ENCODE assay signal across 8 cellular contexts in genomic region chr6:139293230-139293629, GRCh38. TPM values are rescaled to one million over a fixed set of nuclear protein-coding genes. Genes with fewer than 3 reads are reported as not detected.
DNase-seq lines count a peak whose midpoint lies in the region; ATAC-seq and TF ChIP-seq lines count a peak whose summit lies in the region.
"Not testable (repeated sequence)": the region's sequence is repeated elsewhere in the genome, so short reads cannot be mapped to it uniquely, and the experiment has no call there.

No MANE protein-coding gene starts in this region.

- DNase-seq in CD4-positive, alpha-beta memory T cell; activated T-cell treated with anti-CD3 and anti-CD28 coated beads, Interleukin-2, amount 50 U/mL, for 72 hours; activated naive CD8-positive, alpha-beta T cell treated with anti-CD3 and anti-CD28 coated beads, Interleukin-2, amount 10 ng/mL, durations not matched to agents 7 days and 5 days; immature natural killer cell; psoas muscle; transverse colon: not testable (repeated sequence)

- not testable (repeated sequence) for H3K9me3 Mint-ChIP-seq in CD4-positive, alpha-beta memory T cell; activated T-cell treated with anti-CD3 and anti-CD28 coated beads, Interleukin-2, amount 50 U/mL, for 72 hours; activated naive CD8-positive, alpha-beta T cell treated with anti-CD3 and anti-CD28 coated beads, Interleukin-2, amount 10 ng/mL, durations not matched to agents 7 days and 5 days; immature natural killer cell
- H3K9me3 Mint-ChIP-seq in T-helper 1 cell treated with Interleukin-12 subunit alpha and Interleukin-12 subunit beta and Interleukin-4 antibody, amounts not matched to agents 30 μg/mL and 1 μg/mL, for 36 hours = peaks cover 12% of the 10 kb centered on the region

- peak overlapping the region; percentile 59 for H3K27ac ChIP-seq in CD4-positive, alpha-beta memory T cell (ENCODE audit: low read depth, low read length)
- H3K27ac ChIP-seq in KOPT-K1 (ENCODE audit: low read depth, low read length, poor library complexity, severe bottlenecking) (peak overlapping the region; percentile 92), psoas muscle (peak overlapping the region; percentile 98), transverse colon (peak overlapping the region; percentile 77 to 83 (median 80))

- not testable (repeated sequence) for H3K4me3 ChIP-seq in CD4-positive, alpha-beta memory T cell (ENCODE audit: low read length in 2 of 2); psoas muscle; transverse colon

- peak overlapping the region in 1 of 8 donors; percentile 13 for H3K4me3 Mint-ChIP-seq in CD4-positive, alpha-beta memory T cell
- H3K4me3 Mint-ChIP-seq in T-helper 1 cell treated with Interleukin-12 subunit alpha and Interleukin-12 subunit beta and Interleukin-4 antibody, amounts not matched to agents 30 μg/mL and 1 μg/mL, for 36 hours; activated naive CD8-positive, alpha-beta T cell treated with anti-CD3 and anti-CD28 coated beads, Interleukin-2, amount 10 ng/mL, durations not matched to agents 7 days and 5 days; immature natural killer cell: not testable (repeated sequence)
- H3K4me3 Mint-ChIP-seq in activated T-cell treated with anti-CD3 and anti-CD28 coated beads, Interleukin-2, amount 50 U/mL, for 72 hours = peak overlapping the region in 1 of 2 donors; percentile 89

- CTCF ChIA-PET in CD4-positive, alpha-beta memory T cell (lab: Charles Lee; ENCODE audit: partially characterized antibody) = interaction anchor here (0.6 to 5.5 kb wide), 10 partner anchors 9 to 262 kb away, joined by 3 to 54 read pairs (median 18); no protein-coding TSS in a partner anchor

- in situ Hi-C loops in transverse colon (cut with MboI; ENCODE audit: low pct_ligation_motif_present in 1 of 4, low pct_unique_long_range_greater_than_20kb in 1 of 4, low sequenced_read_pairs in 3 of 4) = not testable (repeated sequence)

- POLR2A ChIA-PET in CD4-positive, alpha-beta memory T cell (lab: Charles Lee; ENCODE audit: partially characterized antibody) = interaction anchor here (0.8 to 5.3 kb wide), 7 partner anchors 9 to 80 kb away, joined by 3 to 172 read pairs (median 47); partner anchors contain the start of gene CITED2
- POLR2A ChIA-PET in activated naive CD8-positive, alpha-beta T cell treated with anti-CD3 and anti-CD28 coated beads, Interleukin-2, amount 10 ng/mL, durations not matched to agents 7 days and 5 days (lab: Charles Lee) = interaction anchor here (1.0 kb wide), 1 partner anchor 9 kb away, joined by 3 read pairs; no protein-coding TSS in a partner anchor

- 83 to 94% (median 90%) methylated on average over 10 of the region's 10 CpGs for WGBS in psoas muscle, 3 donors
- WGBS in transverse colon (ENCODE audit: low coverage in 1 of 2), 2 donors = 77 to 96% methylated on average over 3 to 10 of the region's 10 CpGs

- ATAC-seq in activated T-cell treated with anti-CD3 and anti-CD28 coated beads, Interleukin-2, amount 50 U/mL, for 72 hours (replicated peaks in 1 of 2); activated naive CD8-positive, alpha-beta T cell treated with anti-CD3 and anti-CD28 coated beads, Interleukin-2, amount 10 ng/mL, durations not matched to agents 7 days and 5 days (ENCODE audit: low read depth); psoas muscle: not testable (repeated sequence)

- H3K4me1 ChIP-seq in CD4-positive, alpha-beta memory T cell (ENCODE audit: insufficient read depth, low read length) = peaks cover 59% of the 10 kb centered on the region
- H3K4me1 ChIP-seq in psoas muscle = peaks cover 15% of the 10 kb centered on the region
- peaks cover 3 to 30% (median 8%) of the 10 kb centered on the region in 4 donors for H3K4me1 ChIP-seq in transverse colon

- H3K36me3 ChIP-seq in CD4-positive, alpha-beta memory T cell (ENCODE audit: insufficient read depth, low read length); KOPT-K1 (ENCODE audit: insufficient read depth, low read length); psoas muscle (ENCODE audit: insufficient read depth in 1 of 2, low read depth in 1 of 2); transverse colon: not testable (repeated sequence)

- H3K9me3 ChIP-seq in CD4-positive, alpha-beta memory T cell (ENCODE audit: control insufficient read depth in 1 of 2, low read length in 2 of 2); KOPT-K1 (ENCODE audit: insufficient read depth, low read length, poor library complexity, severe bottlenecking); psoas muscle; transverse colon: not testable (repeated sequence)

- peak overlapping the region; percentile 94 to 99 (median 97) for H3K27ac Mint-ChIP-seq in CD4-positive, alpha-beta memory T cell
- peak overlapping the region; percentile 37 for H3K27ac Mint-ChIP-seq in T-helper 1 cell treated with Interleukin-12 subunit alpha and Interleukin-12 subunit beta and Interleukin-4 antibody, amounts not matched to agents 30 μg/mL and 1 μg/mL, for 36 hours
- H3K27ac Mint-ChIP-seq in activated T-cell treated with anti-CD3 and anti-CD28 coated beads, Interleukin-2, amount 50 U/mL, for 72 hours = peak overlapping the region; percentile 98
- peak overlapping the region; percentile 52 for H3K27ac Mint-ChIP-seq in activated naive CD8-positive, alpha-beta T cell treated with anti-CD3 and anti-CD28 coated beads, Interleukin-2, amount 10 ng/mL, durations not matched to agents 7 days and 5 days
- peak overlapping the region; percentile 75 to 98 (median 96) for H3K27ac Mint-ChIP-seq in immature natural killer cell

- not testable (repeated sequence) for H3K36me3 Mint-ChIP-seq in CD4-positive, alpha-beta memory T cell; T-helper 1 cell treated with Interleukin-12 subunit alpha and Interleukin-12 subunit beta and Interleukin-4 antibody, amounts not matched to agents 30 μg/mL and 1 μg/mL, for 36 hours (ENCODE audit: low read depth); activated T-cell treated with anti-CD3 and anti-CD28 coated beads, Interleukin-2, amount 50 U/mL, for 72 hours (ENCODE audit: insufficient read depth in 2 of 2); activated naive CD8-positive, alpha-beta T cell treated with anti-CD3 and anti-CD28 coated beads, Interleukin-2, amount 10 ng/mL, durations not matched to agents 7 days and 5 days; immature natural killer cell

- intact Hi-C loops in CD4-positive, alpha-beta memory T cell (cut with micrococcal nuclease) = loop anchor here (5.0 kb wide), 1 partner anchor 121 kb away; no protein-coding TSS in a partner anchor
- intact Hi-C loops in psoas muscle (cut with DNase I) = loop anchor here in 1 of 2 donors (2.0 kb wide), 1 partner anchor 46 kb away; no protein-coding TSS in a partner anchor
- intact Hi-C loops in transverse colon (cut with DNase I; ENCODE audit: low total_unique reads) = not testable (repeated sequence)

- peaks cover 42 to 70% (median 58%) of the 10 kb centered on the region in 4 donors for H3K4me1 Mint-ChIP-seq in CD4-positive, alpha-beta memory T cell
- H3K4me1 Mint-ChIP-seq in T-helper 1 cell treated with Interleukin-12 subunit alpha and Interleukin-12 subunit beta and Interleukin-4 antibody, amounts not matched to agents 30 μg/mL and 1 μg/mL, for 36 hours (ENCODE audit: low read depth) = peaks cover 50% of the 10 kb centered on the region
- H3K4me1 Mint-ChIP-seq in activated T-cell treated with anti-CD3 and anti-CD28 coated beads, Interleukin-2, amount 50 U/mL, for 72 hours (ENCODE audit: low read depth) = peaks cover 82% of the 10 kb centered on the region
- peaks cover 31% of the 10 kb centered on the region for H3K4me1 Mint-ChIP-seq in activated naive CD8-positive, alpha-beta T cell treated with anti-CD3 and anti-CD28 coated beads, Interleukin-2, amount 10 ng/mL, durations not matched to agents 7 days and 5 days
- peaks cover 44 to 51% of the 10 kb centered on the region in 2 donors for H3K4me1 Mint-ChIP-seq in immature natural killer cell

- not testable (repeated sequence) for TF ChIP-seq POLR2A in transverse colon (IDR thresholded peaks at IDR 0.05)

- not testable (repeated sequence) for TF ChIP-seq EP300 in transverse colon (IDR thresholded peaks at IDR 0.05; ENCODE audit: low read depth)

- TF ChIP-seq CTCF in psoas muscle (IDR thresholded peaks at IDR 0.05); transverse colon (IDR thresholded peaks at IDR 0.05): not testable (repeated sequence)

- H3K27me3 ChIP-seq in CD4-positive, alpha-beta memory T cell (ENCODE audit: insufficient read depth, low read length); psoas muscle (ENCODE audit: insufficient read depth in 3 of 3, low read length in 2 of 3); transverse colon: not testable (repeated sequence)

- H3K27me3 Mint-ChIP-seq in CD4-positive, alpha-beta memory T cell; T-helper 1 cell treated with Interleukin-12 subunit alpha and Interleukin-12 subunit beta and Interleukin-4 antibody, amounts not matched to agents 30 μg/mL and 1 μg/mL, for 36 hours (ENCODE audit: low read depth); activated T-cell treated with anti-CD3 and anti-CD28 coated beads, Interleukin-2, amount 50 U/mL, for 72 hours (ENCODE audit: low read depth); activated naive CD8-positive, alpha-beta T cell treated with anti-CD3 and anti-CD28 coated beads, Interleukin-2, amount 10 ng/mL, durations not matched to agents 7 days and 5 days: not testable (repeated sequence)
- H3K27me3 Mint-ChIP-seq in immature natural killer cell (ENCODE audit: low read depth in 3 of 3) = peaks cover 7 to 16% (median 10%) of the 10 kb centered on the region in 3 donors

RNA-seq across cellular contexts. Expression of gene TXLNB, which starts 1.4 kb away (rescaled TPM):
- 1 to 10 TPM; 1.4 to 1.6 TPM for total RNA-seq in CD4-positive, alpha-beta memory T cell
- under 1 TPM in 1 of 2 donors, not detected in 1; 0.78 TPM for polyA plus RNA-seq in CD4-positive, alpha-beta memory T cell
- under 1 TPM; 0.19 to 0.22 TPM for total RNA-seq in activated T-cell treated with anti-CD3 and anti-CD28 coated beads, Interleukin-2, amount 50 U/mL, for 72 hours
- total RNA-seq in activated naive CD8-positive, alpha-beta T cell treated with anti-CD3 and anti-CD28 coated beads, Interleukin-2, amount 10 ng/mL, durations not matched to agents 7 days and 5 days = under 1 TPM; 0.62 to 0.69 TPM
- under 1 TPM in 2 of 3 donors, not detected in 1; 0.08 to 0.32 TPM for polyA plus RNA-seq in immature natural killer cell
- 100 to 1,000 TPM; 128 to 230 (median 158) TPM for total RNA-seq in psoas muscle
- polyA plus RNA-seq in psoas muscle = 10 to 100 TPM in 2 of 3 donors, 1 to 10 TPM in 1; 1.8 to 40.7 (median 32.1) TPM
- 1 to 10 TPM in 2 of 4 donors, under 1 TPM in 1, not detected in 1; 0.27 to 6.6 (median 2.1) TPM for total RNA-seq in transverse colon

Comparison
In these comparisons a context has a peak if more than half of its experiments do, and no peak if none do; other contexts are left out.
1. H3K27ac Mint-ChIP-seq: peak in every context shown above with its lines; median percentile 98 in activated T-cell treated with anti-CD3 and anti-CD28 coated beads, Interleukin-2, amount 50 U/mL, for 72 hours; 97 in CD4-positive, alpha-beta memory T cell; 96 in immature natural killer cell; 52 in activated naive CD8-positive, alpha-beta T cell treated with anti-CD3 and anti-CD28 coated beads, Interleukin-2, amount 10 ng/mL, durations not matched to agents 7 days and 5 days; 37 in T-helper 1 cell treated with Interleukin-12 subunit alpha and Interleukin-12 subunit beta and Interleukin-4 antibody, amounts not matched to agents 30 μg/mL and 1 μg/mL, for 36 hours.
2. RNA of gene TXLNB, which starts 1.4 kb away (total RNA-seq): 128 to 230 TPM in psoas muscle; 0.27 to 6.6 TPM in transverse colon, 1.4 to 1.6 TPM in CD4-positive, alpha-beta memory T cell, 0.62 to 0.69 TPM in activated naive CD8-positive, alpha-beta T cell treated with anti-CD3 and anti-CD28 coated beads, Interleukin-2, amount 10 ng/mL, durations not matched to agents 7 days and 5 days and 0.19 to 0.22 TPM in activated T-cell treated with anti-CD3 and anti-CD28 coated beads, Interleukin-2, amount 50 U/mL, for 72 hours; every median in the first group is over 10 times any median in the second.
3. Peak in every context shown above with its lines, with median percentiles within 50 percentile points of each other: H3K27ac ChIP-seq.